10 cellular contexts compared by ENCODE assay signal in the genomic region with DNA sequence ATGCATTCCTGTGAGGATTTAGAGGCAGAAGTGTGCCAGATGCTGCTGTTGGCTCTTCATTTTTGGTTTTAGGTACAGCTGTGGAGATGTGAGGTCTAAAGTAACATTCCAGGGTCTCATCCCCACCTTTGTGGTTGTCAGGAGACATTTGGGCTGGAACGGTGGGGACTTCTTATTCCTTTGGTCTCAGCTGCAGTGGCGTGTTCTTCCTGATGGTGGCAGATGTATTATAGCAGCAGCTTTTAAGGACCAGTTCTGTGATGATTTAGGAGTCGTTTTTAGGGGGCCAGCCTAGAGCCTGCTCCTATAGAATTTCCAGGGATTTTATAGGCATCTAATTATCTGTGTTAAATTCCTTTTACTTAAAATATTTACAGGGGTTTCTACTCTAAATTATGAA.
DNase-seq lines count a peak whose midpoint lies in the region; ATAC-seq and TF ChIP-seq lines count a peak whose summit lies in the region.
"Had no signal": no experiment of that assay in that cellular context is flagged by ENCODE, and none has a peak within 500 bp of the region (broad histone marks: within the 10 kb centered on the region; RNA-seq: fewer than 3 reads in every experiment).

No MANE protein-coding gene starts in this region.

- no peaks in the 10 kb centered on the region for H3K4me1 Mint-ChIP-seq in T-helper 17 cell
- H3K4me1 Mint-ChIP-seq: IgD-negative memory B cell had no signal

- no peak for TF ChIP-seq POLR2A in lower leg skin (IDR thresholded peaks at IDR 0.05)

- H3K9me3 ChIP-seq in MG63 (no peaks in the 10 kb centered on the region), T-helper 17 cell (ENCODE audit: control insufficient read depth, low read length, poor library complexity, severe bottlenecking) (no peaks in the 10 kb centered on the region)
- H3K9me3 ChIP-seq: prostate gland had no signal

- no peak overlapping the region for H3K4me3 Mint-ChIP-seq in T-helper 17 cell
- H3K4me3 Mint-ChIP-seq: IgD-negative memory B cell had no signal

- H3K36me3 ChIP-seq in MG63, result no peaks in the 10 kb centered on the region
- H3K36me3 ChIP-seq: prostate gland had no signal

- H3K4me3 ChIP-seq in fibroblast of the aortic adventitia (ENCODE audit: low read depth, low read length) (no peak overlapping the region), MG63 (no peak overlapping the region), lower leg skin (ENCODE audit: low read depth, poor library complexity, severe bottlenecking) (no peak overlapping the region)
- H3K4me3 ChIP-seq: prostate gland had no signal

- H3K27me3 Mint-ChIP-seq in T-helper 17 cell, result no peaks in the 10 kb centered on the region
- H3K27me3 Mint-ChIP-seq: IgD-negative memory B cell had no signal

- no peak overlapping the region for H3K27ac Mint-ChIP-seq in T-helper 17 cell
- H3K27ac Mint-ChIP-seq: IgD-negative memory B cell had no signal

- no peak for ATAC-seq in T-helper 17 cell

- 8 to 25% methylated on average over 3 of the region's 3 CpGs for WGBS in lower leg skin, 2 donors

- H3K27me3 ChIP-seq in MG63, result no peaks in the 10 kb centered on the region

- TF ChIP-seq CTCF in GM12872 (IDR thresholded peaks at IDR 0.05; ENCODE audit: insufficient read depth, low read depth, low read length) (peak; percentile 21; the same call in 1 of the 3 replicates), fibroblast of the aortic adventitia (IDR thresholded peaks at IDR 0.05; ENCODE audit: insufficient read depth, low read length) (peak; percentile 61), lower leg skin (IDR thresholded peaks at IDR 0.05) (no peak)

- H3K36me3 Mint-ChIP-seq in T-helper 17 cell (ENCODE audit: low read depth), result no peaks in the 10 kb centered on the region
- H3K36me3 Mint-ChIP-seq: IgD-negative memory B cell had no signal

- DNase-seq in AG08395 (ENCODE audit: low spot score), result peak; percentile 24
- peak; percentile 47 for DNase-seq in OCI-M1 (lab: John Stamatoyannopoulos, UW)
- DNase-seq in fibroblast of the aortic adventitia (ENCODE audit: low read depth), result peak; percentile 37
- no peak for DNase-seq in MG63
- no peak for DNase-seq in lower leg skin (ENCODE audit: low spot score in 2 of 2)
- no peak for DNase-seq in NCI-H146 treated with DMSO at 0.1 percent for 48 hours (lab: John Stamatoyannopoulos, UW; ENCODE audit: unreplicated experiment)
- no peak for DNase-seq in T-helper 17 cell

- intact Hi-C loops in lower leg skin (cut with DNase I; ENCODE audit: low total_unique reads), result no loop called here

Comparison
In these comparisons a context has a peak if more than half of its experiments do, and no peak if none do; other contexts are left out.
1. DNase-seq: peak in AG08395 (single experiment), OCI-M1 (single experiment) and fibroblast of the aortic adventitia (single experiment); none in MG63 (single experiment), lower leg skin (0 of 2), NCI-H146 treated with DMSO at 0.1 percent for 48 hours (single experiment) and T-helper 17 cell (0 of 3).
2. CTCF ChIP-seq: peak in GM12872 (single experiment) and fibroblast of the aortic adventitia (single experiment); none in lower leg skin (0 of 3).